ENCODE assay signal across 8 cellular contexts in genomic region chr1:910881-911721, GRCh38. TPM values are rescaled to one million over a fixed set of nuclear protein-coding genes. Genes with fewer than 3 reads are reported as not detected.
DNase-seq lines count a peak whose midpoint lies in the region; ATAC-seq and TF ChIP-seq lines count a peak whose summit lies in the region.
"Had no signal": no experiment of that assay in that cellular context is flagged by ENCODE, and none has a peak within 500 bp of the region (broad histone marks: within the 10 kb centered on the region; RNA-seq: fewer than 3 reads in every experiment).

No MANE protein-coding gene starts in this region.

- WGBS in ovary, 3 donors = 18 to 26% (median 23%) methylated on average over 25 of the region's 25 CpGs

- no peak for ATAC-seq in GM21360 (IDR thresholded peaks at IDR 0.05; ENCODE audit: unreplicated experiment)
- ATAC-seq in HG03342 (IDR thresholded peaks at IDR 0.05; ENCODE audit: unreplicated experiment) = no peak

- intact Hi-C loops in ovary (cut with DNase I) = no loop called here

- H3K4me3 ChIP-seq in MG63 (no peak overlapping the region), ovary (no peak overlapping the region)

- H3K27me3 ChIP-seq in MG63 (no peaks in the 10 kb centered on the region; the same call in 1 of the 2 replicates), ovary (no peaks in the 10 kb centered on the region)

- peak; percentile 66 for DNase-seq in EH (ENCODE audit: low read depth)
- peak; percentile 48 for DNase-seq in MG63
- peak; percentile 88 for DNase-seq in amniotic epithelial cell (ENCODE audit: low read depth)
- peak in 4 of 5 donors; percentile 5 to 36 (median 13) for DNase-seq in ovary
- no peak for DNase-seq in activated CD4-positive, CD25-positive, alpha-beta regulatory T cell (lab: John Stamatoyannopoulos, UW)
- DNase-seq: stimulated activated CD4-positive, alpha-beta T cell treated with anti-CD3 and anti-CD28 coated beads, Interleukin-12 subunit alpha, Interleukin-12 subunit beta, amount 100 ng/mL, for 4 hours had no signal

- no peaks in the 10 kb centered on the region for H3K9me3 ChIP-seq in MG63
- H3K9me3 ChIP-seq in ovary = no peaks in the 10 kb centered on the region

- TF ChIP-seq CTCF in ovary (IDR thresholded peaks at IDR 0.05) = no peak

- H3K36me3 ChIP-seq in MG63 = peaks cover 3% of the 10 kb centered on the region; the same call in 1 of the 2 replicates
- H3K36me3 ChIP-seq in ovary = no peaks in the 10 kb centered on the region

- no peaks in the 10 kb centered on the region for H3K4me1 ChIP-seq in ovary (ENCODE audit: insufficient read depth)

- no peak for TF ChIP-seq POLR2A in ovary (IDR thresholded peaks at IDR 0.05)

- no peak for TF ChIP-seq EP300 in ovary (IDR thresholded peaks at IDR 0.05)

- H3K27ac ChIP-seq in ovary = no peak overlapping the region

RNA-seq across cellular contexts. Expression of gene SAMD11, which starts 12.6 kb away (rescaled TPM):
- 32.7 and 43.5 TPM in 2 replicates for total RNA-seq in MG63 (2014; rRNA removed; shearing (Covaris generic); ENCODE audit: low replicate concordance)
- total RNA-seq in ovary = 10 to 100 TPM in 1 of 7 donors, 1 to 10 TPM in 5, under 1 TPM in 1; 0.85 to 10.6 (median 2.3) TPM
- polyA plus RNA-seq in ovary = 1 to 10 TPM; 1.1 to 2.6 TPM

RNA-seq across cellular contexts. Expression of gene NOC2L, which starts 48.0 kb away (rescaled TPM):
- total RNA-seq in MG63 (2014; rRNA removed; shearing (Covaris generic); ENCODE audit: low replicate concordance) = 176 and 277 TPM in 2 replicates
- total RNA-seq in ovary = 10 to 100 TPM; 17.8 to 55.2 (median 46.3) TPM
- polyA plus RNA-seq in ovary = 10 to 100 TPM; 23.8 to 33.9 TPM

RNA-seq across cellular contexts. Expression of gene KLHL17, which starts 49.3 kb away (rescaled TPM):
- 6.7 and 14.7 TPM in 2 replicates for total RNA-seq in MG63 (2014; rRNA removed; shearing (Covaris generic); ENCODE audit: low replicate concordance)
- total RNA-seq in ovary = 1 to 10 TPM; 1.5 to 6.7 (median 2.1) TPM
- polyA plus RNA-seq in ovary = 1 to 10 TPM in 1 of 2 donors, under 1 TPM in 1; 0.13 to 2.2 TPM

RNA-seq across cellular contexts. Expression of gene PLEKHN1, which starts 55.2 kb away (rescaled TPM):
- 0.56 TPM in 1 of 2 replicates, not detected in the other for total RNA-seq in MG63 (2014; rRNA removed; shearing (Covaris generic); ENCODE audit: low replicate concordance)
- total RNA-seq in ovary = under 1 TPM in 5 of 7 donors, not detected in 2; 0.12 to 0.34 (median 0.20) TPM
- polyA plus RNA-seq in ovary = under 1 TPM in 1 of 2 donors, not detected in 1; 0.10 TPM

Comparison
In these comparisons a context has a peak if more than half of its experiments do, and no peak if none do; other contexts are left out.
1. DNase-seq: peak in EH (single experiment), MG63 (single experiment), amniotic epithelial cell (single experiment) and ovary (4 of 5); none in activated CD4-positive, CD25-positive, alpha-beta regulatory T cell (0 of 4).